In genomic region chr19:18063463-18063862, GRCh38 we compare ENCODE assay signal across 12 cellular contexts. TPM values are rescaled to one million over a fixed set of nuclear protein-coding genes. Genes with fewer than 3 reads are reported as not detected.
DNase-seq lines count a peak whose midpoint lies in the region; ATAC-seq, FAIRE-seq and TF ChIP-seq lines count a peak whose summit lies in the region.
"Had no signal": no experiment of that assay in that cellular context is flagged by ENCODE, and none has a peak within 500 bp of the region (broad histone marks: within the 10 kb centered on the region; RNA-seq: fewer than 3 reads in every experiment).

No MANE protein-coding gene starts in this region.

- H3K79me2 ChIP-seq in PC-3 (ENCODE audit: low read length) (no peaks in the 10 kb centered on the region), endothelial cell of umbilical vein (ENCODE audit: control insufficient read depth, insufficient read depth, low read length) (no peaks in the 10 kb centered on the region)

- dilution Hi-C loops in endothelial cell of umbilical vein (cut with MboI; ENCODE audit: extremely low pct_ligation_motif_present, low sequenced_read_pairs), result no loop called here

- no peak overlapping the region for H3K9ac ChIP-seq in PC-3 (ENCODE audit: low read length)
- H3K9ac ChIP-seq in endothelial cell of umbilical vein (replicated peaks; ENCODE audit: extremely low read depth, insufficient read depth, low read length), result no peak overlapping the region
- H3K9ac ChIP-seq: BLaER1 treated with 17β-estradiol and CSF1 and Interleukin-3, amounts not matched to agents 10 nM and 100 nM had no signal

- H3K9me3 ChIP-seq in PC-3 (ENCODE audit: low read length) (no peaks in the 10 kb centered on the region), endothelial cell of umbilical vein (replicated peaks; ENCODE audit: control insufficient read depth, insufficient read depth, low read length) (no peaks in the 10 kb centered on the region), aorta (ENCODE audit: control insufficient read depth, low read length) (no peaks in the 10 kb centered on the region)
- H3K9me3 ChIP-seq: BLaER1 treated with 17β-estradiol and CSF1 and Interleukin-3, amounts not matched to agents 10 nM and 100 nM had no signal

- H3K4me2 ChIP-seq in PC-3 (ENCODE audit: low read length), result no peak overlapping the region
- no peak overlapping the region for H3K4me2 ChIP-seq in endothelial cell of umbilical vein (ENCODE audit: insufficient read depth, low read length)

- H3K36me3 ChIP-seq in PC-3 (ENCODE audit: low read depth, low read length) (no peaks in the 10 kb centered on the region), endothelial cell of umbilical vein (ENCODE audit: control insufficient read depth in 2 of 2, extremely low read depth in 1 of 2, insufficient read depth in 2 of 2, low read length in 2 of 2) (no peaks in the 10 kb centered on the region), aorta (ENCODE audit: control insufficient read depth in 1 of 2, insufficient read depth in 2 of 2, low read length in 1 of 2) (no peaks in the 10 kb centered on the region)

- CTCF ChIA-PET in PC-3 (lab: Charles Lee), result interaction anchor here (1.0 kb wide), 1 partner anchor 46 kb away, joined by 3 read pairs; no protein-coding TSS in a partner anchor
- CTCF ChIA-PET in endothelial cell of umbilical vein (lab: Charles Lee), result interaction anchor here (1.1 to 1.6 kb wide), 3 partner anchors 50 to 188 kb away, joined by 3 to 4 read pairs (median 3); no protein-coding TSS in a partner anchor

- TF ChIP-seq CTCF in PC-3 (conservative IDR thresholded peaks at IDR 0.05; ENCODE audit: low read depth, low read length) (peak; percentile 36; the same call in 1 of the 2 replicates), endothelial cell of umbilical vein (IDR thresholded peaks at IDR 0.05; ENCODE audit: extremely low read depth in 1 of 2, insufficient read depth in 1 of 2, low read depth in 1 of 2, low read length in 2 of 2) (peak in 1 of 2 donors; percentile 6)

- DNase-seq in activated effector memory CD4-positive, alpha-beta T cell treated with anti-CD3 and anti-CD28 coated beads, Interleukin-2, amount 50 U/mL, for 16 hours, result peak; percentile 73
- DNase-seq in activated effector memory CD4-positive, alpha-beta T cell treated with Interleukin-2 at 50 U/mL for 16 hours, result no peak
- DNase-seq in PC-3 (peak; percentile 43), endothelial cell of umbilical vein (ENCODE audit: low read depth, low spot score) (no peak), hepatic stellate cell (ENCODE audit: low spot score) (no peak), aorta (no peak)
- DNase-seq in stimulated activated naive CD8-positive, alpha-beta T cell treated with anti-CD3 and anti-CD28 coated beads, Interleukin-15, amount 100 ng/mL, for 72 hours, result peak; percentile 25 to 43
- DNase-seq: Kasumi-1 had no signal

- H4K20me1 ChIP-seq in PC-3 (ENCODE audit: low read length) (no peaks in the 10 kb centered on the region), endothelial cell of umbilical vein (replicated peaks; ENCODE audit: control insufficient read depth, extremely low read depth, insufficient read depth, low read length) (no peaks in the 10 kb centered on the region)
- H4K20me1 ChIP-seq: BLaER1 treated with 17β-estradiol and CSF1 and Interleukin-3, amounts not matched to agents 10 nM and 100 nM had no signal

- no peak overlapping the region for H3K4me3 Mint-ChIP-seq in stimulated activated naive CD8-positive, alpha-beta T cell treated with anti-CD3 and anti-CD28 coated beads, Interleukin-15, amount 100 ng/mL, for 72 hours
- H3K4me3 Mint-ChIP-seq: naive thymus-derived CD8-positive, alpha-beta T cell had no signal

- no peaks in the 10 kb centered on the region for H3K9me2 ChIP-seq in PC-3 (replicated peaks; ENCODE audit: low read length)

- no peaks in the 10 kb centered on the region for H3K9me3 Mint-ChIP-seq in stimulated activated naive CD8-positive, alpha-beta T cell treated with anti-CD3 and anti-CD28 coated beads, Interleukin-15, amount 100 ng/mL, for 72 hours
- H3K9me3 Mint-ChIP-seq: naive thymus-derived CD8-positive, alpha-beta T cell had no signal

- H3K4me1 Mint-ChIP-seq in stimulated activated naive CD8-positive, alpha-beta T cell treated with anti-CD3 and anti-CD28 coated beads, Interleukin-15, amount 100 ng/mL, for 72 hours, result peaks cover 4% of the 10 kb centered on the region

- no peak overlapping the region for H3K27ac Mint-ChIP-seq in stimulated activated naive CD8-positive, alpha-beta T cell treated with anti-CD3 and anti-CD28 coated beads, Interleukin-15, amount 100 ng/mL, for 72 hours

- H3K27ac ChIP-seq in PC-3 (ENCODE audit: low read length), result no peak overlapping the region
- H3K27ac ChIP-seq in endothelial cell of umbilical vein (ENCODE audit: insufficient read depth, low read depth, low read length), result no peak overlapping the region
- H3K27ac ChIP-seq in aorta (ENCODE audit: low read depth in 1 of 2, low read length in 2 of 2), result no peak overlapping the region
- H3K27ac ChIP-seq: BLaER1 treated with 17β-estradiol and CSF1 and Interleukin-3, amounts not matched to agents 10 nM and 100 nM had no signal

- POLR2A ChIA-PET in PC-3 (lab: Charles Lee; ENCODE audit: unreplicated experiment) (no interaction called here), endothelial cell of umbilical vein (lab: Charles Lee) (no interaction called here)

- ATAC-seq in PC-3 (no peak; the same call in 1 of the 2 replicates), aorta (ENCODE audit: low FRiP score) (no peak), GM19452 (IDR thresholded peaks at IDR 0.05; ENCODE audit: unreplicated experiment) (no peak)
- ATAC-seq in stimulated activated naive CD8-positive, alpha-beta T cell treated with anti-CD3 and anti-CD28 coated beads, Interleukin-15, amount 100 ng/mL, for 72 hours, result peak; percentile 44

- FAIRE-seq in endothelial cell of umbilical vein (lab: Jason Lieb, UNC), result peak; percentile 59
- FAIRE-seq: colon had no signal

- H2AFZ ChIP-seq in PC-3 (ENCODE audit: low read length), result no peak overlapping the region
- H2AFZ ChIP-seq in endothelial cell of umbilical vein (ENCODE audit: low read depth, low read length), result no peak overlapping the region

- H3K27me3 Mint-ChIP-seq in stimulated activated naive CD8-positive, alpha-beta T cell treated with anti-CD3 and anti-CD28 coated beads, Interleukin-15, amount 100 ng/mL, for 72 hours, result no peaks in the 10 kb centered on the region
- H3K27me3 Mint-ChIP-seq: naive thymus-derived CD8-positive, alpha-beta T cell had no signal

- WGBS in aorta, 2 donors, result 62 to 69% methylated on average over 5 of the region's 5 CpGs

- H3K27me3 ChIP-seq in PC-3 (ENCODE audit: low read length) (no peaks in the 10 kb centered on the region), endothelial cell of umbilical vein (ENCODE audit: control insufficient read depth in 2 of 2, insufficient read depth in 2 of 2, low read length in 2 of 2) (no peaks in the 10 kb centered on the region), aorta (ENCODE audit: control insufficient read depth in 1 of 2, insufficient read depth in 2 of 2, low read length in 1 of 2) (no peaks in the 10 kb centered on the region)
- H3K27me3 ChIP-seq: BLaER1 treated with 17β-estradiol and CSF1 and Interleukin-3, amounts not matched to agents 10 nM and 100 nM had no signal

- intact Hi-C loops in PC-3 (cut with micrococcal nuclease), result no loop called here
- intact Hi-C loops in endothelial cell of umbilical vein (cut with micrococcal nuclease), result loop anchor here (1.0 kb wide), 1 partner anchor 105 kb away; no protein-coding TSS in a partner anchor
- intact Hi-C loops in aorta (cut with DNase I), result no loop called here

- no peak overlapping the region for H3K4me3 ChIP-seq in PC-3 (ENCODE audit: low read length)
- H3K4me3 ChIP-seq in endothelial cell of umbilical vein (replicated peaks in 1 of 3; ENCODE audit: insufficient read depth in 1 of 3, low read depth in 1 of 3, low read length in 3 of 3), result no peak overlapping the region
- H3K4me3 ChIP-seq in aorta (ENCODE audit: low read length in 2 of 2), result no peak overlapping the region
- H3K4me3 ChIP-seq: BLaER1 treated with 17β-estradiol and CSF1 and Interleukin-3, amounts not matched to agents 10 nM and 100 nM had no signal

- H3F3A ChIP-seq in PC-3 (ENCODE audit: low read length, unreplicated experiment), result no peaks in the 10 kb centered on the region

- TF ChIP-seq POLR2A in endothelial cell of umbilical vein (IDR thresholded peaks at IDR 0.05; ENCODE audit: low read depth, low read length), result no peak

- BruUV-seq in PC-3 (replicated peaks; lab: Mats Ljungman, UMichigan) (no TSS peak), endothelial cell of umbilical vein (replicated peaks; lab: Mats Ljungman, UMichigan) (no TSS peak)

- no peaks in the 10 kb centered on the region for H3K9me1 ChIP-seq in endothelial cell of umbilical vein (replicated peaks; ENCODE audit: control insufficient read depth, extremely low read depth, insufficient read depth, low read length)

- H3K4me1 ChIP-seq in PC-3 (ENCODE audit: insufficient read depth, low read length), result 0 out of 2 replicates have a peak, but pooled peaks cover 3% of the 10 kb centered on the region
- H3K4me1 ChIP-seq in endothelial cell of umbilical vein (ENCODE audit: control insufficient read depth, extremely low read depth, insufficient read depth, low read length), result peaks cover 2% of the 10 kb centered on the region
- no peaks in the 10 kb centered on the region for H3K4me1 ChIP-seq in aorta (ENCODE audit: control insufficient read depth in 1 of 2, insufficient read depth in 2 of 2, low read length in 2 of 2)

RNA-seq across cellular contexts. Expression of gene IL12RB1, which starts 23.3 kb away (rescaled TPM):
- not detected in 2 replicates for total RNA-seq in PC-3 (2014; rRNA removed)
- total RNA-seq in endothelial cell of umbilical vein, result not detected in 2 replicates
- polyA plus RNA-seq in endothelial cell of umbilical vein, result not detected in 2 replicates
- not detected in 2 replicates for polyA plus RNA-seq in endothelial cell of umbilical vein (2011; cell fraction: cytosol; rRNA removed)
- not detected in 2 replicates for polyA plus RNA-seq in endothelial cell of umbilical vein (2011; cell fraction: nucleus; rRNA removed)
- not detected in 2 replicates for polyA plus RNA-seq in endothelial cell of umbilical vein (2012)
- polyA minus RNA-seq in endothelial cell of umbilical vein, result not detected in 2 replicates
- not detected for polyA minus RNA-seq in endothelial cell of umbilical vein (2011; cell fraction: cytosol; rRNA and poly(A)+ RNA removed)
- polyA minus RNA-seq in endothelial cell of umbilical vein (2011; cell fraction: nucleus; rRNA and poly(A)+ RNA removed), result not detected in 2 replicates
- 1 to 10 TPM; 1.7 to 2.6 TPM for total RNA-seq in aorta
- polyA plus RNA-seq in aorta, result under 1 TPM; 0.69 to 0.75 TPM

RNA-seq across cellular contexts. Expression of gene MAST3, which starts 34.1 kb away (rescaled TPM):
- total RNA-seq in PC-3 (2014; rRNA removed) (6.7 and 8.1 TPM in 2 replicates), endothelial cell of umbilical vein (2.7 and 4.2 TPM in 2 replicates), aorta (10 to 100 TPM; 21.5 to 25.2 TPM)
- polyA plus RNA-seq in endothelial cell of umbilical vein (1.5 TPM in 2 replicates), aorta (10 to 100 TPM in 1 of 2 donors, 1 to 10 TPM in 1; 4.4 to 32.7 TPM)
- 0.94 and 1.1 TPM in 2 replicates for polyA plus RNA-seq in endothelial cell of umbilical vein (2011; cell fraction: cytosol; rRNA removed)
- polyA plus RNA-seq in endothelial cell of umbilical vein (2011; cell fraction: nucleus; rRNA removed), result 2.3 and 2.4 TPM in 2 replicates
- polyA plus RNA-seq in endothelial cell of umbilical vein (2012), result 1.9 and 3.3 TPM in 2 replicates
- polyA minus RNA-seq in endothelial cell of umbilical vein, result 2.4 and 2.5 TPM in 2 replicates
- 4.2 TPM for polyA minus RNA-seq in endothelial cell of umbilical vein (2011; cell fraction: cytosol; rRNA and poly(A)+ RNA removed)
- polyA minus RNA-seq in endothelial cell of umbilical vein (2011; cell fraction: nucleus; rRNA and poly(A)+ RNA removed), result 1.9 and 2.2 TPM in 2 replicates

RNA-seq across cellular contexts. Expression of gene ARRDC2, which starts 55.5 kb away (rescaled TPM):
- total RNA-seq in PC-3 (2014; rRNA removed) (27.7 and 38.5 TPM in 2 replicates), endothelial cell of umbilical vein (17.2 and 17.4 TPM in 2 replicates), aorta (10 to 100 TPM; 40.6 to 60.5 TPM)
- polyA plus RNA-seq in endothelial cell of umbilical vein (10.2 and 12.4 TPM in 2 replicates), aorta (100 to 1,000 TPM in 1 of 2 donors, 10 to 100 TPM in 1; 82.5 to 104 TPM)
- polyA plus RNA-seq in endothelial cell of umbilical vein (2011; cell fraction: cytosol; rRNA removed), result 8.4 and 9.5 TPM in 2 replicates
- polyA plus RNA-seq in endothelial cell of umbilical vein (2011; cell fraction: nucleus; rRNA removed), result 20.7 and 22.0 TPM in 2 replicates
- 6.3 and 10.6 TPM in 2 replicates for polyA plus RNA-seq in endothelial cell of umbilical vein (2012)
- 6.0 and 8.6 TPM in 2 replicates for polyA minus RNA-seq in endothelial cell of umbilical vein
- 14.2 TPM for polyA minus RNA-seq in endothelial cell of umbilical vein (2011; cell fraction: cytosol; rRNA and poly(A)+ RNA removed)
- polyA minus RNA-seq in endothelial cell of umbilical vein (2011; cell fraction: nucleus; rRNA and poly(A)+ RNA removed), result 9.4 and 13.4 TPM in 2 replicates

Comparison
In these comparisons a context has a peak if more than half of its experiments do, and no peak if none do; other contexts are left out.
1. DNase-seq: peak in activated effector memory CD4-positive, alpha-beta T cell treated with anti-CD3 and anti-CD28 coated beads, Interleukin-2, amount 50 U/mL, for 16 hours (single experiment), PC-3 (single experiment) and stimulated activated naive CD8-positive, alpha-beta T cell treated with anti-CD3 and anti-CD28 coated beads, Interleukin-15, amount 100 ng/mL, for 72 hours (2 of 2); none in activated effector memory CD4-positive, alpha-beta T cell treated with Interleukin-2 at 50 U/mL for 16 hours (single experiment), endothelial cell of umbilical vein (single experiment), hepatic stellate cell (single experiment) and aorta (0 of 2).